In genomic region chr14:69325646-69326265, GRCh38 we compare ENCODE assay signal across 18 cellular contexts.
A peak's percentile ranks its signal among the peaks of the same experiment; 100 is the strongest.
DNase-seq lines count a peak whose midpoint lies in the region; ATAC-seq, FAIRE-seq and TF ChIP-seq lines count a peak whose summit lies in the region.
"Had no signal": no experiment of that assay in that cellular context is flagged by ENCODE, and none has a peak within 500 bp of the region (broad histone marks: within the 10 kb centered on the region; RNA-seq: fewer than 3 reads in every experiment).

No MANE protein-coding gene starts in this region.

- peak; percentile 44 for FAIRE-seq in GM12892 (lab: Jason Lieb, UNC)

- H3K9me3 ChIP-seq in Peyer's patch, result no peaks in the 10 kb centered on the region
- H3K9me3 ChIP-seq: adrenal gland, SJSA1 had no signal

- no peak for DNase-seq in GM12892 (ENCODE audit: insufficient read length)
- DNase-seq in Peyer's patch, result peak in 2 of 3 donors; percentile 11 to 15
- DNase-seq in iPS-NIHi11 (ENCODE audit: low spot score), result peak; percentile 69
- no peak for DNase-seq in cerebellum (ENCODE audit: low spot score)
- DNase-seq in activated CD4-positive, alpha-beta T cell treated with anti-CD3 and anti-CD28 coated beads, Interleukin-2, amount 50 U/mL, for 1 hour, result no peak
- DNase-seq: activated T-cell treated with anti-CD3 and anti-CD28 coated beads for 4 hours; adrenal gland; NCI-H146; NCI-H524; stimulated activated CD4-positive, alpha-beta T cell treated with anti-CD3 and anti-CD28 coated beads, Interleukin-1b, Interleukin-23, amount 100 ng/mL, for 48 hours had no signal

- TF ChIP-seq CTCF in 22Rv1 (IDR thresholded peaks at IDR 0.05) (peak; percentile 19), Peyer's patch (IDR thresholded peaks at IDR 0.05) (no peak)

- H3K36me3 Mint-ChIP-seq in stimulated activated memory B cell treated with anti-CD40 and anti-IgM and Interleukin-4, amounts not matched to agents 10 μg/mL and 1 μg/mL and 100 μg/mL, for 72 hours, result no peaks in the 10 kb centered on the region
- H3K36me3 Mint-ChIP-seq: IgD-negative memory B cell had no signal

- no peaks in the 10 kb centered on the region for H3K4me1 Mint-ChIP-seq in stimulated activated memory B cell treated with anti-CD40 and anti-IgM and Interleukin-4, amounts not matched to agents 10 μg/mL and 1 μg/mL and 100 μg/mL, for 72 hours
- H3K4me1 Mint-ChIP-seq: B cell, IgD-negative memory B cell had no signal

- H3K27ac ChIP-seq in 22Rv1, result no peak overlapping the region
- no peak overlapping the region for H3K27ac ChIP-seq in Peyer's patch
- H3K27ac ChIP-seq: adrenal gland, parathyroid adenoma, SJSA1 had no signal

- H3K4me3 Mint-ChIP-seq in stimulated activated memory B cell treated with anti-CD40 and anti-IgM and Interleukin-4, amounts not matched to agents 10 μg/mL and 1 μg/mL and 100 μg/mL, for 72 hours, result no peak overlapping the region
- H3K4me3 Mint-ChIP-seq: B cell; dendritic cell treated with granulocyte-macrophage colony-stimulating factor and Interleukin-4, amounts not matched to agents 40 ng/mL and 50 ng/mL, for 4 days; IgD-negative memory B cell had no signal

- H3K27ac Mint-ChIP-seq in stimulated activated memory B cell treated with anti-CD40 and anti-IgM and Interleukin-4, amounts not matched to agents 10 μg/mL and 1 μg/mL and 100 μg/mL, for 72 hours, result no peak overlapping the region
- H3K27ac Mint-ChIP-seq: B cell; dendritic cell treated with granulocyte-macrophage colony-stimulating factor and Interleukin-4, amounts not matched to agents 40 ng/mL and 50 ng/mL, for 4 days; IgD-negative memory B cell had no signal

- no peaks in the 10 kb centered on the region for H3K4me1 ChIP-seq in Peyer's patch
- H3K4me1 ChIP-seq: adrenal gland, parathyroid adenoma, SJSA1 had no signal

- no peaks in the 10 kb centered on the region for H3K9me3 Mint-ChIP-seq in stimulated activated memory B cell treated with anti-CD40 and anti-IgM and Interleukin-4, amounts not matched to agents 10 μg/mL and 1 μg/mL and 100 μg/mL, for 72 hours
- H3K9me3 Mint-ChIP-seq: dendritic cell treated with granulocyte-macrophage colony-stimulating factor and Interleukin-4, amounts not matched to agents 40 ng/mL and 50 ng/mL, for 4 days; IgD-negative memory B cell had no signal

- H3K4me3 ChIP-seq in Peyer's patch, result no peak overlapping the region
- H3K4me3 ChIP-seq: adrenal gland, SJSA1 had no signal

- H3K27me3 ChIP-seq in Peyer's patch, result no peaks in the 10 kb centered on the region
- H3K27me3 ChIP-seq: adrenal gland, SJSA1 had no signal

- TF ChIP-seq POLR2A in GM12892 (IDR thresholded peaks at IDR 0.05; ENCODE audit: low read depth, low read length) (no peak), Peyer's patch (IDR thresholded peaks at IDR 0.05) (no peak)

- H3K27me3 Mint-ChIP-seq in stimulated activated memory B cell treated with anti-CD40 and anti-IgM and Interleukin-4, amounts not matched to agents 10 μg/mL and 1 μg/mL and 100 μg/mL, for 72 hours, result peaks cover 44% of the 10 kb centered on the region

- no peak for ATAC-seq in stimulated activated memory B cell treated with anti-CD40 and anti-IgM and Interleukin-4, amounts not matched to agents 10 μg/mL and 1 μg/mL and 100 μg/mL, for 72 hours
- no peak for ATAC-seq in HG02623 (IDR thresholded peaks at IDR 0.05; ENCODE audit: unreplicated experiment)

- H3K36me3 ChIP-seq in Peyer's patch, result no peaks in the 10 kb centered on the region
- H3K36me3 ChIP-seq: adrenal gland, SJSA1 had no signal

Comparison
In these comparisons a context has a peak if more than half of its experiments do, and no peak if none do; other contexts are left out.
1. DNase-seq: peak in Peyer's patch (2 of 3) and iPS-NIHi11 (single experiment); none in GM12892 (single experiment), cerebellum (single experiment) and activated CD4-positive, alpha-beta T cell treated with anti-CD3 and anti-CD28 coated beads, Interleukin-2, amount 50 U/mL, for 1 hour (single experiment).